27 cellular contexts compared by ENCODE assay signal in genomic region chr14:25052385-25052784, GRCh38.
"Had no signal": no experiment of that assay in that cellular context is flagged by ENCODE, and none has a peak within 500 bp of the region (broad histone marks: within the 10 kb centered on the region; RNA-seq: fewer than 3 reads in every experiment).

No MANE protein-coding gene starts in this region.

- H3K36me3 Mint-ChIP-seq: natural killer cell, neural progenitor cell had no signal

- H3K9ac ChIP-seq: neural progenitor cell had no signal

- H3K4me3 ChIP-seq: dorsolateral prefrontal cortex, gastroesophageal sphincter, heart right ventricle, lower lobe of right lung, neural progenitor cell, prostate gland, right atrium auricular region, smooth muscle cell, suprapubic skin, transverse colon, vagina had no signal

- H3K27ac ChIP-seq: epithelial cell of prostate, gastroesophageal sphincter, heart right ventricle, lower lobe of right lung, neural progenitor cell, right atrium auricular region, suprapubic skin, vagina had no signal

- H3K27me3 ChIP-seq: dorsolateral prefrontal cortex, gastroesophageal sphincter, right atrium auricular region, vagina had no signal

- H3K9me3 ChIP-seq: gastroesophageal sphincter, heart right ventricle, lower lobe of right lung, prostate gland, right atrium auricular region, suprapubic skin, transverse colon, vagina had no signal

- H3K36me3 ChIP-seq: gastroesophageal sphincter, heart right ventricle, lower lobe of right lung, neural progenitor cell, prostate gland, right atrium auricular region, suprapubic skin, transverse colon, vagina had no signal

- DNase-seq: dorsolateral prefrontal cortex; effector CD4-positive, alpha-beta T cell; endodermal cell; foreskin fibroblast; heart right ventricle; hippocampal formation; left cardiac atrium; left ventricle myocardium superior; lower lobe of right lung; natural killer cell; stimulated activated CD4-positive, alpha-beta T cell treated with anti-CD3 and anti-CD28 coated beads, Interleukin-12 subunit alpha, Interleukin-12 subunit beta, amount 100 ng/mL, for 4 hours; stimulated activated CD4-positive, alpha-beta T cell treated with anti-CD3 and anti-CD28 coated beads, Interleukin-1b, Interleukin-23, amount 100 ng/mL, for 48 hours; stimulated activated CD4-positive, alpha-beta T cell treated with anti-CD3 and anti-CD28 coated beads, Interleukin-4, amount 100 ng/mL, for 1 hour; stimulated activated CD8-positive, alpha-beta memory T cell treated with anti-CD3 and anti-CD28 coated beads, Interleukin-4, amount 100 ng/mL, for 48 hours; stimulated activated naive CD4-positive, alpha-beta T cell; stimulated activated naive CD8-positive, alpha-beta T cell treated with anti-CD3 and anti-CD28 coated beads, Interleukin-15, amount 100 ng/mL, for 72 hours; transverse colon had no signal

- H3K4me3 Mint-ChIP-seq: endodermal cell; natural killer cell; neural progenitor cell; stimulated activated naive CD8-positive, alpha-beta T cell treated with anti-CD3 and anti-CD28 coated beads, Interleukin-15, amount 100 ng/mL, for 72 hours had no signal

- H3K9me3 Mint-ChIP-seq: endodermal cell; natural killer cell; neural progenitor cell; stimulated activated naive CD8-positive, alpha-beta T cell treated with anti-CD3 and anti-CD28 coated beads, Interleukin-15, amount 100 ng/mL, for 72 hours had no signal

- ATAC-seq: esophagus mucosa; gastroesophageal sphincter; heart right ventricle; left cardiac atrium; left ventricle myocardium superior; lower lobe of right lung; natural killer cell; sciatic nerve; stimulated activated naive CD8-positive, alpha-beta T cell treated with anti-CD3 and anti-CD28 coated beads, Interleukin-15, amount 100 ng/mL, for 72 hours had no signal

- H3K27ac Mint-ChIP-seq: endodermal cell; natural killer cell; neural progenitor cell; stimulated activated naive CD8-positive, alpha-beta T cell treated with anti-CD3 and anti-CD28 coated beads, Interleukin-15, amount 100 ng/mL, for 72 hours had no signal
